Comparison of ENCODE assay signal across 9 cellular contexts in the genomic region with DNA sequence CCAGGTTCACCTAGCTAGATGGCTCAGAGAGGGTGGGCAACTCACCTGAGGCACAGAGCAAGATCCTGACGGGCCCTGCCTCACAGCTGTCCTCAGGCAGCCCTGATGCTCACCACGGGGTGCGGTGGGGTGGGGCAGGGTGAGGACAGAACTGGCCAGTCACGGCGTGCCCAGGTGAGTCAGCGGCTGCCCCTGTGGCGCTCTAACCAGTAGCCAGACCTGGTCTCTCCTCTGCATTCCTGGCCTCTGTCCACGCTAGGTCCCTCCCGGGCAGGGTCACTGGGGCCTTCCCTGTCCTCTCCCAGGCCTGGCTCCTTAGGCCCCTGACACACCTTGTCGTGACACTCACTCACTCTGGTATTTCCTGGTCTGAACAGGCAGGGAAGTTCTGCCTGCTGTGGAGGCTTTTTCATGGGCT. TPM values are rescaled to one million over a fixed set of nuclear protein-coding genes. Genes with fewer than 3 reads are reported as not detected.
DNase-seq lines count a peak whose midpoint lies in the region; ATAC-seq and TF ChIP-seq lines count a peak whose summit lies in the region.
"Had no signal": no experiment of that assay in that cellular context is flagged by ENCODE, and none has a peak within 500 bp of the region (broad histone marks: within the 10 kb centered on the region; RNA-seq: fewer than 3 reads in every experiment).

No MANE protein-coding gene starts in this region.

- H3K9me3 ChIP-seq in ascending aorta (no peaks in the 10 kb centered on the region), transverse colon (no peaks in the 10 kb centered on the region)

- 30 to 60% methylated on average over 9 to 10 of the region's 10 CpGs for WGBS in lower leg skin, 2 donors
- 42 to 50% methylated on average over 2 to 9 of the region's 10 CpGs for WGBS in transverse colon (ENCODE audit: low coverage in 1 of 2), 2 donors

- H3K36me3 Mint-ChIP-seq in activated T-cell treated with anti-CD3 and anti-CD28 coated beads, Interleukin-2, amount 50 U/mL, for 24 hours (ENCODE audit: low read depth) = no peaks in the 10 kb centered on the region

- DNase-seq in activated T-cell treated with anti-CD3 and anti-CD28 coated beads, Interleukin-2, amount 50 U/mL, for 24 hours = no peak
- DNase-seq in activated T-cell treated with anti-CD3 and anti-CD28 coated beads, Interleukin-2, amount 50 U/mL, for 1 hour = no peak
- DNase-seq in ascending aorta (ENCODE audit: low spot score in 2 of 2) = peak in 1 of 2 donors; percentile 69
- DNase-seq in lower leg skin (ENCODE audit: low spot score in 2 of 2) = peak; percentile 62 to 90
- peak; percentile 92 for DNase-seq in transverse colon
- DNase-seq in NCI-H748 (lab: John Stamatoyannopoulos, UW; ENCODE audit: unreplicated experiment) = no peak

- peaks cover 21 to 52% of the 10 kb centered on the region in 2 donors for H3K4me1 ChIP-seq in ascending aorta
- peaks cover 11 to 60% (median 36%) of the 10 kb centered on the region in 4 donors for H3K4me1 ChIP-seq in transverse colon

- no peaks in the 10 kb centered on the region for H3K9me3 Mint-ChIP-seq in activated T-cell treated with anti-CD3 and anti-CD28 coated beads, Interleukin-2, amount 50 U/mL, for 24 hours

- peaks cover 45% of the 10 kb centered on the region for H3K4me1 Mint-ChIP-seq in activated T-cell treated with anti-CD3 and anti-CD28 coated beads, Interleukin-2, amount 50 U/mL, for 24 hours (ENCODE audit: low read depth)

- TF ChIP-seq POLR2A in lower leg skin (IDR thresholded peaks at IDR 0.05) (no peak), transverse colon (IDR thresholded peaks at IDR 0.05) (peak; percentile 78)

- H3K27me3 Mint-ChIP-seq in activated T-cell treated with anti-CD3 and anti-CD28 coated beads, Interleukin-2, amount 50 U/mL, for 24 hours = no peaks in the 10 kb centered on the region

- TF ChIP-seq EP300 in transverse colon (IDR thresholded peaks at IDR 0.05; ENCODE audit: low read depth) = no peak

- intact Hi-C loops in ascending aorta (cut with DNase I) (no loop called here), lower leg skin (cut with DNase I; ENCODE audit: low total_unique reads) (no loop called here), transverse colon (cut with DNase I; ENCODE audit: low total_unique reads) (no loop called here)

- ATAC-seq in HG03196 (IDR thresholded peaks at IDR 0.05; ENCODE audit: unreplicated experiment) = no peak
- ATAC-seq in GM21825 (IDR thresholded peaks at IDR 0.05; ENCODE audit: unreplicated experiment) = no peak

- peak overlapping the region; percentile 76 for H3K4me3 Mint-ChIP-seq in activated T-cell treated with anti-CD3 and anti-CD28 coated beads, Interleukin-2, amount 50 U/mL, for 24 hours

- peak overlapping the region; percentile 74 to 89 for H3K4me3 ChIP-seq in ascending aorta
- peak overlapping the region; percentile 28 for H3K4me3 ChIP-seq in lower leg skin (ENCODE audit: low read depth, poor library complexity, severe bottlenecking)
- peak overlapping the region in 3 of 4 donors; percentile 58 to 78 (median 64) for H3K4me3 ChIP-seq in transverse colon

- H3K27ac Mint-ChIP-seq in activated T-cell treated with anti-CD3 and anti-CD28 coated beads, Interleukin-2, amount 50 U/mL, for 24 hours = no peak overlapping the region

- H3K27me3 ChIP-seq in ascending aorta (no peaks in the 10 kb centered on the region), transverse colon (no peaks in the 10 kb centered on the region)

- H3K36me3 ChIP-seq in ascending aorta (peaks cover 3 to 9% of the 10 kb centered on the region in 2 donors), transverse colon (no peaks in the 10 kb centered on the region)

- in situ Hi-C loops in transverse colon (cut with MboI; ENCODE audit: low pct_ligation_motif_present in 1 of 4, low pct_unique_long_range_greater_than_20kb in 1 of 4, low sequenced_read_pairs in 3 of 4) = no loop called here

- H3K27ac ChIP-seq in ascending aorta (peak overlapping the region; percentile 83 to 93), transverse colon (peak overlapping the region; percentile 70 to 91 (median 86))
- H3K27ac ChIP-seq: SK-N-MC had no signal

- TF ChIP-seq CTCF in ascending aorta (IDR thresholded peaks at IDR 0.05) = no peak
- no peak for TF ChIP-seq CTCF in lower leg skin (IDR thresholded peaks at IDR 0.05)
- peak in 1 of 5 experiments; percentile 15 for TF ChIP-seq CTCF in transverse colon (IDR thresholded peaks at IDR 0.05)

RNA-seq across cellular contexts. Expression of gene ALS2CL, which starts 0.9 kb away (rescaled TPM):
- total RNA-seq in ascending aorta = 49.0 TPM
- 100 to 1,000 TPM in 2 of 4 donors, 10 to 100 TPM in 2; 86.5 to 175 (median 105) TPM for total RNA-seq in lower leg skin
- 100 to 1,000 TPM in 2 of 4 donors, 10 to 100 TPM in 2; 67.5 to 212 (median 116) TPM for total RNA-seq in transverse colon

RNA-seq across cellular contexts. Expression of gene TMIE, which starts 8.6 kb away (rescaled TPM):
- total RNA-seq in ascending aorta (8.5 TPM), lower leg skin (1 to 10 TPM in 1 of 4 donors, under 1 TPM in 3; 0.37 to 1.1 (median 0.67) TPM), transverse colon (not detected)

RNA-seq across cellular contexts. Expression of gene PRSS50, which starts 25.1 kb away (rescaled TPM):
- not detected for total RNA-seq in ascending aorta
- total RNA-seq in lower leg skin = under 1 TPM in 2 of 4 donors, not detected in 2; 0.13 to 0.52 TPM
- under 1 TPM in 1 of 4 donors, not detected in 3; 0.14 TPM for total RNA-seq in transverse colon

Comparison
In these comparisons a context has a peak if more than half of its experiments do, and no peak if none do; other contexts are left out.
1. DNase-seq: peak in lower leg skin (2 of 2) and transverse colon (single experiment); none in activated T-cell treated with anti-CD3 and anti-CD28 coated beads, Interleukin-2, amount 50 U/mL, for 24 hours (single experiment), activated T-cell treated with anti-CD3 and anti-CD28 coated beads, Interleukin-2, amount 50 U/mL, for 1 hour (single experiment) and NCI-H748 (single experiment).
2. H3K4me3 ChIP-seq: peak in every context shown above with its lines; median percentile 82 in ascending aorta; 64 in transverse colon; 28 in lower leg skin.